8 cellular contexts compared by ENCODE assay signal in genomic region chr19:46976845-46977320, GRCh38. TPM values are rescaled to one million over a fixed set of nuclear protein-coding genes. Genes with fewer than 3 reads are reported as not detected.
DNase-seq lines count a peak whose midpoint lies in the region; ATAC-seq and TF ChIP-seq lines count a peak whose summit lies in the region.

No MANE protein-coding gene starts in this region.

- TF ChIP-seq CTCF in fibroblast of lung (conservative IDR thresholded peaks at IDR 0.05 in 1 of 2, IDR thresholded peaks at IDR 0.05 in 1 of 2; ENCODE audit: low read depth in 1 of 2, low read length in 2 of 2): no peak

- peaks cover 15% of the 10 kb centered on the region for H3K79me1 ChIP-seq in neuronal stem cell (ENCODE audit: low read depth, low read length)

- H4K8ac ChIP-seq in neuronal stem cell (ENCODE audit: low read depth, low read length): no peak overlapping the region

- H2AK5ac ChIP-seq in neuronal stem cell (ENCODE audit: low read depth, low read length): peak overlapping the region; percentile 71

- H3K18ac ChIP-seq in neuronal stem cell (ENCODE audit: low read length): peak overlapping the region; percentile 95

- H2BK12ac ChIP-seq in neuronal stem cell (ENCODE audit: low read length): peak overlapping the region; percentile 51

- peak overlapping the region; percentile 21 for H3K9ac ChIP-seq in fibroblast of lung (ENCODE audit: insufficient read depth, low read length)
- no peak overlapping the region for H3K9ac ChIP-seq in neuronal stem cell (ENCODE audit: low read depth, low read length, poor library complexity)

- H3K79me2 ChIP-seq in fibroblast of lung (ENCODE audit: control insufficient read depth, insufficient read depth, low read length): peaks cover 12% of the 10 kb centered on the region

- peak overlapping the region; percentile 41 to 91 (median 88) for H3K27ac Mint-ChIP-seq in CD4-positive, CD25-positive, alpha-beta regulatory T cell
- H3K27ac Mint-ChIP-seq in activated naive CD4-positive, alpha-beta T cell treated with anti-CD3 and anti-CD28 coated beads, Interleukin-2, amount 10 ng/mL, durations not matched to agents 7 days and 5 days: no peak overlapping the region

- H2BK15ac ChIP-seq in neuronal stem cell (ENCODE audit: low read length): peak overlapping the region; percentile 22

- H3K36me3 Mint-ChIP-seq in CD4-positive, CD25-positive, alpha-beta regulatory T cell: peaks cover 3% of the 10 kb centered on the region
- no peaks in the 10 kb centered on the region for H3K36me3 Mint-ChIP-seq in activated naive CD4-positive, alpha-beta T cell treated with anti-CD3 and anti-CD28 coated beads, Interleukin-2, amount 10 ng/mL, durations not matched to agents 7 days and 5 days

- H3K36me3 ChIP-seq in CD4-positive, CD25-positive, alpha-beta regulatory T cell (ENCODE audit: control insufficient read depth, insufficient read depth, low read length): peaks cover 3% of the 10 kb centered on the region
- H3K36me3 ChIP-seq in SJSA1: peaks cover 25% of the 10 kb centered on the region
- H3K36me3 ChIP-seq in fibroblast of lung (ENCODE audit: control insufficient read depth, insufficient read depth, low read length): peaks cover 3% of the 10 kb centered on the region
- H3K36me3 ChIP-seq in neuronal stem cell (replicated peaks in 1 of 2; ENCODE audit: control insufficient read depth in 2 of 2, insufficient read depth in 2 of 2, low read length in 2 of 2): peaks cover 0 to 15% of the 10 kb centered on the region in 2 donors

- ATAC-seq in CD4-positive, CD25-positive, alpha-beta regulatory T cell (ENCODE audit: low read depth in 2 of 2): no peak
- no peak for ATAC-seq in GM21576 (IDR thresholded peaks at IDR 0.05; ENCODE audit: unreplicated experiment)

- H3K27me3 Mint-ChIP-seq in CD4-positive, CD25-positive, alpha-beta regulatory T cell: no peaks in the 10 kb centered on the region
- H3K27me3 Mint-ChIP-seq in activated naive CD4-positive, alpha-beta T cell treated with anti-CD3 and anti-CD28 coated beads, Interleukin-2, amount 10 ng/mL, durations not matched to agents 7 days and 5 days: no peaks in the 10 kb centered on the region

- no peak overlapping the region for H3K4ac ChIP-seq in neuronal stem cell (ENCODE audit: low read length)

- no peak overlapping the region for H2AFZ ChIP-seq in fibroblast of lung (ENCODE audit: low read length)
- no peak overlapping the region for H2AFZ ChIP-seq in neuronal stem cell (ENCODE audit: low read length)

- no peaks in the 10 kb centered on the region for H3K9me3 ChIP-seq in CD4-positive, CD25-positive, alpha-beta regulatory T cell (ENCODE audit: control insufficient read depth in 2 of 2, low read length in 2 of 2)
- H3K9me3 ChIP-seq in SJSA1 (replicated peaks) (no peaks in the 10 kb centered on the region), fibroblast of lung (ENCODE audit: control insufficient read depth, insufficient read depth, low read depth, low read length) (no peaks in the 10 kb centered on the region), neuronal stem cell (replicated peaks in 1 of 2; ENCODE audit: control insufficient read depth in 2 of 2, insufficient read depth in 1 of 2, low read depth in 1 of 2, low read length in 2 of 2) (no peaks in the 10 kb centered on the region)

- H2BK5ac ChIP-seq in neuronal stem cell (ENCODE audit: low read length): peak overlapping the region; percentile 69

- H3K9me3 Mint-ChIP-seq in CD4-positive, CD25-positive, alpha-beta regulatory T cell: no peaks in the 10 kb centered on the region
- no peaks in the 10 kb centered on the region for H3K9me3 Mint-ChIP-seq in activated naive CD4-positive, alpha-beta T cell treated with anti-CD3 and anti-CD28 coated beads, Interleukin-2, amount 10 ng/mL, durations not matched to agents 7 days and 5 days

- no peak overlapping the region for H3K4me3 Mint-ChIP-seq in CD4-positive, CD25-positive, alpha-beta regulatory T cell
- no peak overlapping the region for H3K4me3 Mint-ChIP-seq in activated naive CD4-positive, alpha-beta T cell treated with anti-CD3 and anti-CD28 coated beads, Interleukin-2, amount 10 ng/mL, durations not matched to agents 7 days and 5 days

- H3K4me2 ChIP-seq in fibroblast of lung (ENCODE audit: extremely low read depth, insufficient read depth, low read length): peak overlapping the region; percentile 20
- no peak overlapping the region for H3K4me2 ChIP-seq in neuronal stem cell (ENCODE audit: insufficient read depth, low read length, poor library complexity, severe bottlenecking)

- CTCF ChIA-PET in activated naive CD4-positive, alpha-beta T cell treated with anti-CD3 and anti-CD28 coated beads, Interleukin-2, amount 10 ng/mL, durations not matched to agents 7 days and 5 days (lab: Charles Lee): no interaction called here

- H3K4me1 Mint-ChIP-seq in CD4-positive, CD25-positive, alpha-beta regulatory T cell: peaks cover 9 to 28% (median 18%) of the 10 kb centered on the region in 4 donors
- H3K4me1 Mint-ChIP-seq in activated naive CD4-positive, alpha-beta T cell treated with anti-CD3 and anti-CD28 coated beads, Interleukin-2, amount 10 ng/mL, durations not matched to agents 7 days and 5 days: peaks cover 7% of the 10 kb centered on the region

- no peaks in the 10 kb centered on the region for H4K20me1 ChIP-seq in fibroblast of lung (ENCODE audit: control insufficient read depth, extremely low read depth, insufficient read depth, low read length)

- H2BK120ac ChIP-seq in neuronal stem cell (ENCODE audit: low read depth, low read length): no peak overlapping the region

- H3K14ac ChIP-seq in neuronal stem cell (ENCODE audit: low read length): no peak overlapping the region

- DNase-seq in CD4-positive, CD25-positive, alpha-beta regulatory T cell: no peak
- DNase-seq in SJSA1 (ENCODE audit: low read depth in 1 of 2, low spot score in 2 of 2) (peak; percentile 63 to 72), fibroblast of lung (ENCODE audit: low read depth in 2 of 2) (peak; percentile 49 to 87), neuronal stem cell (ENCODE audit: low spot score) (peak; percentile 30), germinal center (ENCODE audit: low spot score) (no peak)
- no peak for DNase-seq in activated effector memory CD4-positive, alpha-beta T cell treated with Interleukin-2 at 50 U/mL for 16 hours
- DNase-seq in activated naive CD4-positive, alpha-beta T cell treated with anti-CD3 and anti-CD28 coated beads, Interleukin-2, amount 10 ng/mL, durations not matched to agents 7 days and 5 days: no peak

- no peak overlapping the region for H4K91ac ChIP-seq in neuronal stem cell (ENCODE audit: low read depth, low read length, poor library complexity)

- no CpG with 5 or more reads among the region's 8 CpGs for WGBS in neuronal stem cell (ENCODE audit: extremely low coverage in 2 of 2, insufficient read length in 2 of 2, insufficient replicate concordance in 1 of 2), 2 donors

- H3K27ac ChIP-seq in CD4-positive, CD25-positive, alpha-beta regulatory T cell (ENCODE audit: insufficient read depth, low read length, poor library complexity, severe bottlenecking): no peak overlapping the region
- peak overlapping the region; percentile 90 for H3K27ac ChIP-seq in SJSA1
- H3K27ac ChIP-seq in fibroblast of lung (ENCODE audit: insufficient read depth, low read length): peak overlapping the region; percentile 80
- H3K27ac ChIP-seq in neuronal stem cell (replicated peaks; ENCODE audit: low read length): peak overlapping the region; percentile 92

- H3K27me3 ChIP-seq in CD4-positive, CD25-positive, alpha-beta regulatory T cell (ENCODE audit: control insufficient read depth, insufficient read depth, low read length): no peaks in the 10 kb centered on the region
- no peaks in the 10 kb centered on the region for H3K27me3 ChIP-seq in SJSA1 (replicated peaks)
- no peaks in the 10 kb centered on the region for H3K27me3 ChIP-seq in fibroblast of lung (ENCODE audit: control insufficient read depth, insufficient read depth, low read length)
- no peaks in the 10 kb centered on the region for H3K27me3 ChIP-seq in neuronal stem cell (ENCODE audit: control insufficient read depth in 3 of 3, insufficient read depth in 3 of 3, low read depth in 1 of 3, low read length in 3 of 3)

- H3K23ac ChIP-seq in neuronal stem cell (ENCODE audit: low read depth, low read length, poor library complexity): no peak overlapping the region

- no peaks in the 10 kb centered on the region for H3K4me1 ChIP-seq in CD4-positive, CD25-positive, alpha-beta regulatory T cell (ENCODE audit: control insufficient read depth, insufficient read depth, low read length, poor library complexity, severe bottlenecking)
- peaks cover 64% of the 10 kb centered on the region for H3K4me1 ChIP-seq in SJSA1 (replicated peaks)
- H3K4me1 ChIP-seq in fibroblast of lung (ENCODE audit: control insufficient read depth, extremely low read depth, insufficient read depth, low read length): peaks cover 39% of the 10 kb centered on the region
- peaks cover 29 to 45% of the 10 kb centered on the region in 2 donors for H3K4me1 ChIP-seq in neuronal stem cell (ENCODE audit: control insufficient read depth in 2 of 2, insufficient read depth in 1 of 2, low read depth in 1 of 2, low read length in 2 of 2)

- H3K4me3 ChIP-seq in CD4-positive, CD25-positive, alpha-beta regulatory T cell (ENCODE audit: low read depth, low read length): no peak overlapping the region
- H3K4me3 ChIP-seq in SJSA1 (no peak overlapping the region), fibroblast of lung (replicated peaks in 1 of 4; ENCODE audit: control extremely low read depth in 1 of 4, insufficient read depth in 1 of 4, low read depth in 3 of 4, low read length in 4 of 4) (peak overlapping the region in 1 of 4 experiments; percentile 5), neuronal stem cell (ENCODE audit: low read length in 2 of 2) (no peak overlapping the region)

RNA-seq across cellular contexts. Expression of gene NPAS1, which starts 42.8 kb away (rescaled TPM):
- total RNA-seq in CD4-positive, CD25-positive, alpha-beta regulatory T cell: 1.5 TPM
- polyA plus RNA-seq in CD4-positive, CD25-positive, alpha-beta regulatory T cell: under 1 TPM in 1 of 4 donors, not detected in 3; 0.53 TPM
- not detected in 2 replicates for total RNA-seq in SJSA1 (2014; rRNA removed; shearing (Covaris generic))
- 0.26 and 0.33 TPM in 2 replicates for total RNA-seq in fibroblast of lung
- 0.22 and 0.34 TPM in 2 replicates for polyA plus RNA-seq in fibroblast of lung
- polyA plus RNA-seq in fibroblast of lung (2012): 0.84 and 0.88 TPM in 2 replicates
- 0.44 and 0.71 TPM in 2 replicates for polyA minus RNA-seq in fibroblast of lung (ENCODE audit: low replicate concordance)
- 4.9 TPM for polyA plus RNA-seq in neuronal stem cell (2013, experiment 1 of 2)
- polyA plus RNA-seq in neuronal stem cell (2013, experiment 2 of 2): 4.7 TPM

Comparison
In these comparisons a context has a peak if more than half of its experiments do, and no peak if none do; other contexts are left out.
1. DNase-seq: peak in SJSA1 (2 of 2), fibroblast of lung (2 of 2) and neuronal stem cell (single experiment); none in CD4-positive, CD25-positive, alpha-beta regulatory T cell (0 of 3), activated effector memory CD4-positive, alpha-beta T cell treated with Interleukin-2 at 50 U/mL for 16 hours (single experiment), germinal center (single experiment) and activated naive CD4-positive, alpha-beta T cell treated with anti-CD3 and anti-CD28 coated beads, Interleukin-2, amount 10 ng/mL, durations not matched to agents 7 days and 5 days (single experiment).